ENCODE assay signal across 19 cellular contexts in genomic region chr12:123258593-123258992, GRCh38.
"Had no signal": no experiment of that assay in that cellular context is flagged by ENCODE, and none has a peak within 500 bp of the region (broad histone marks: within the 10 kb centered on the region; RNA-seq: fewer than 3 reads in every experiment).

No MANE protein-coding gene starts in this region.

- H3K4me1 ChIP-seq: thyroid gland had no signal

- H3K27me3 Mint-ChIP-seq: activated CD4-positive, alpha-beta T cell treated with anti-CD3 and anti-CD28 coated beads, Interleukin-2, amount 10 ng/mL, durations not matched to agents 7 days and 5 days; activated naive CD8-positive, alpha-beta T cell treated with anti-CD3 and anti-CD28 coated beads, Interleukin-2, amount 10 ng/mL, durations not matched to agents 7 days and 5 days; naive thymus-derived CD8-positive, alpha-beta T cell; progenitor cell of endocrine pancreas had no signal

- H3K4me1 Mint-ChIP-seq: mesothelial cell of epicardium had no signal

- H3K27me3 ChIP-seq: cardiac muscle cell, gastroesophageal sphincter, right atrium auricular region, thyroid gland had no signal

- ATAC-seq: gastroesophageal sphincter; naive thymus-derived CD8-positive, alpha-beta T cell; stimulated activated naive CD8-positive, alpha-beta T cell treated with anti-CD3 and anti-CD28 coated beads, Interleukin-15, Interleukin-2, amounts not matched to agents 100 U/mL and 50 U/mL, for 24 hours had no signal

- H3K27ac ChIP-seq: cardiac muscle cell, gastroesophageal sphincter, left ventricle myocardium inferior, right atrium auricular region, thyroid gland, WERI-Rb-1 had no signal

- H3K27ac Mint-ChIP-seq: activated CD4-positive, alpha-beta T cell treated with anti-CD3 and anti-CD28 coated beads, Interleukin-2, amount 10 ng/mL, durations not matched to agents 7 days and 5 days; activated naive CD8-positive, alpha-beta T cell treated with anti-CD3 and anti-CD28 coated beads, Interleukin-2, amount 10 ng/mL, durations not matched to agents 7 days and 5 days; endodermal cell; mesothelial cell of epicardium; T-helper 2 cell treated with Interferon-gamma antibody and Interleukin-4, amounts not matched to agents 5 μg/mL and 100 μg/mL, for 36 hours had no signal

- H3K9me3 ChIP-seq: gastroesophageal sphincter, left ventricle myocardium inferior, right atrium auricular region, thyroid gland had no signal

- H3K4me3 Mint-ChIP-seq: activated CD4-positive, alpha-beta T cell treated with anti-CD3 and anti-CD28 coated beads, Interleukin-2, amount 10 ng/mL, durations not matched to agents 7 days and 5 days; activated naive CD8-positive, alpha-beta T cell treated with anti-CD3 and anti-CD28 coated beads, Interleukin-2, amount 10 ng/mL, durations not matched to agents 7 days and 5 days; endodermal cell; mesothelial cell of epicardium; naive thymus-derived CD8-positive, alpha-beta T cell; T-helper 2 cell treated with Interferon-gamma antibody and Interleukin-4, amounts not matched to agents 5 μg/mL and 100 μg/mL, for 36 hours had no signal

- DNase-seq: activated CD4-positive, alpha-beta T cell treated with anti-CD3 and anti-CD28 coated beads, Interleukin-2, amount 10 ng/mL, durations not matched to agents 7 days and 5 days; activated CD4-positive, CD25-positive, alpha-beta regulatory T cell treated with anti-CD3 and anti-CD28 coated beads, Interleukin-2, amount 50 U/mL, for 72 hours; activated naive CD8-positive, alpha-beta T cell treated with anti-CD3 and anti-CD28 coated beads, Interleukin-2, amount 10 ng/mL, durations not matched to agents 7 days and 5 days; amygdala; cortex of kidney; endodermal cell; hypothalamus; left ventricle myocardium inferior; naive thymus-derived CD8-positive, alpha-beta T cell; stimulated activated CD4-positive, alpha-beta T cell treated with anti-CD3 and anti-CD28 coated beads, Interleukin-4, amount 100 ng/mL, for 4 hours; stimulated activated naive CD8-positive, alpha-beta T cell treated with anti-CD3 and anti-CD28 coated beads, Interleukin-15, Interleukin-2, amounts not matched to agents 100 U/mL and 50 U/mL, for 24 hours; thyroid gland; WERI-Rb-1 had no signal

- H3K9me3 Mint-ChIP-seq: activated CD4-positive, alpha-beta T cell treated with anti-CD3 and anti-CD28 coated beads, Interleukin-2, amount 10 ng/mL, durations not matched to agents 7 days and 5 days; activated naive CD8-positive, alpha-beta T cell treated with anti-CD3 and anti-CD28 coated beads, Interleukin-2, amount 10 ng/mL, durations not matched to agents 7 days and 5 days; endodermal cell; mesothelial cell of epicardium; naive thymus-derived CD8-positive, alpha-beta T cell; T-helper 2 cell treated with Interferon-gamma antibody and Interleukin-4, amounts not matched to agents 5 μg/mL and 100 μg/mL, for 36 hours had no signal

- H3K4me3 ChIP-seq: cardiac muscle cell, gastroesophageal sphincter, left ventricle myocardium inferior, right atrium auricular region, thyroid gland had no signal
